In the genomic region with DNA sequence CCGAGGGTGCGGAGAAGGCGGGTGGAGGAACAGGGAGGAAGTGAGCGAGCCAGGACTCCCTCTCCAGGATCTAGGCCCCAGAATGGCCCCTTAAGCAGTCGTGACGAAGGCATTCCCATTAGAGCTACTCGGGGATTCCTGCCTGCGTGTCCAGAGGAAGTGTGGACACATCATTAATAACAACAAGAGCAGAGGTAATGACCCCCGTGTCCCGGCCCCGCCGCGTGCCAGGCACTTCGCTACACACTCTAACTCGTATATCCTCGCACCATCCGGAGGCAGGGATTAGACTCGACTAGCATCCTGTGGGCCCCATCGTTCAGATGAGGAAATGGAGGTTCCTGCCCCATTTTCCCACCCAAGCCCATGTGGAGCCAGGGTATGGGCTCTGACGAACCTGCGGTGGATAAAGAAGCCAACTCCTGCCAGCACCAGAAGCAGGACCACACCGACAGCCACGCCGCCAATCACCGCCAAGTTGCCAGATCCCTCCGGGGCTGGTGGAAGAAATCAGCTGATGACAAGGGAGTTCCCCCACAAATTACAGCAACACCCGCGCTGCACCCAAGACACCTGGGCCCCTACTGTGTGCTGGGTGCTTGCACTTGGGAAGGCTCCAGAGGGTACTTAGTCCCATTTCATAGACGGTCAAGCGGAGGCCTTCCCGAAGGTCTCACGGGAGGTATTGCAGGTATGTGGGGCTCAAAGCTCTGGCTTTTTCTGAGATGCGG, we compare ENCODE assay signal across 20 cellular contexts. TPM values are rescaled to one million over a fixed set of nuclear protein-coding genes. Genes with fewer than 3 reads are reported as not detected.
"Had no signal": no experiment of that assay in that cellular context is flagged by ENCODE, and none has a peak within 500 bp of the region (broad histone marks: within the 10 kb centered on the region; RNA-seq: fewer than 3 reads in every experiment).

No MANE protein-coding gene starts in this region.

- H3K4me1 ChIP-seq: colonic mucosa, sigmoid colon had no signal

- FAIRE-seq: TTC549 had no signal

- H3K27me3 ChIP-seq: colonic mucosa, sigmoid colon, spleen, stomach, testis, upper lobe of right lung had no signal

- DNase-seq: activated CD4-positive, alpha-beta memory T cell treated with anti-CD3 and anti-CD28 coated beads, Interleukin-2, amount 10 ng/mL, durations not matched to agents 7 days and 5 days; activated CD4-positive, alpha-beta T cell treated with anti-CD3 and anti-CD28 coated beads for 4 hours; activated effector memory CD4-positive, alpha-beta T cell treated with Interleukin-2 at 50 U/mL for 16 hours; activated T-cell treated with anti-CD3 and anti-CD28 coated beads, Interleukin-2, amount 50 U/mL, for 4 hours; amygdala; central memory CD4-positive, alpha-beta T cell; colonic mucosa; effector CD4-positive, alpha-beta T cell; foreskin melanocyte; islet precursor cell; psoas muscle; sigmoid colon; spleen; stomach; T-helper 17 cell; testis; upper lobe of right lung had no signal

- H3K27ac ChIP-seq: colonic mucosa, psoas muscle, sigmoid colon, testis, upper lobe of right lung had no signal

- ATAC-seq: activated T-cell treated with anti-CD3 and anti-CD28 coated beads, Interleukin-2, amount 50 U/mL, for 4 hours; natural killer cell treated with Interleukin-12 subunit alpha and Interleukin-12 subunit beta and Interleukin-15 and Interleukin-18, amount 100 ng/mL, for 72 hours; psoas muscle; T-helper 17 cell; WTC11 had no signal

- H3K9me3 ChIP-seq: colonic mucosa, psoas muscle, sigmoid colon, spleen, stomach, testis, upper lobe of right lung had no signal

- H3K4me3 ChIP-seq: colonic mucosa, psoas muscle, sigmoid colon, spleen, stomach, testis, upper lobe of right lung had no signal

RNA-seq across cellular contexts. Expression of gene EPHA2, which starts 21.6 kb away (rescaled TPM):
- total RNA-seq: activated CD4-positive, alpha-beta memory T cell treated with anti-CD3 and anti-CD28 coated beads, Interleukin-2, amount 10 ng/mL, durations not matched to agents 7 days and 5 days; natural killer cell treated with Interleukin-12 subunit alpha and Interleukin-12 subunit beta and Interleukin-15 and Interleukin-18, amount 100 ng/mL, for 72 hours; T-helper 17 cell had no signal
